Comparison of ENCODE assay signal across 16 cellular contexts in the genomic region with DNA sequence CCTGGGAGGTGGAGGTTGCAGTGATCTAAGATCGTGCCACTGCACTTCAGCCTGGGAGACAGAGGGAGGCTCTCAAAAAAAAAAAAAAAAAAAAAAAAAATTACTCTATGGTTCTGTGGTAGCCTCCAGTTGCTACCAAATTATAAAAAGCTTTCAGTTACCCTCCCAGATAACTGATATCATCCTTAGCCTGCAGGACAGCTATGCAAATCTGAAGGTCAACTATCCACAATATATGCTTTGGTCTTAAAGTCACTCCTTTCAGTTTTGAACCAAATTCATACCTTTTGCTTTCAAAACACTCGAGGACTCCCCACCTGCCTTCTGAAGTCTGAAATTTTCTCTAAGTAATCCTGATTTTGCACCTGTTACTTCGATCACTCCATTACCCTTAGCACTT. TPM values are rescaled to one million over a fixed set of nuclear protein-coding genes. Genes with fewer than 3 reads are reported as not detected.
"Had no signal": no experiment of that assay in that cellular context is flagged by ENCODE, and none has a peak within 500 bp of the region (broad histone marks: within the 10 kb centered on the region; RNA-seq: fewer than 3 reads in every experiment).

No MANE protein-coding gene starts in this region.

- H3K27me3 ChIP-seq: ascending aorta, pancreas had no signal

- H2AFZ ChIP-seq: hepatocyte had no signal

- H3K9me3 ChIP-seq: ascending aorta, esophagus muscularis mucosa, pancreas, sigmoid colon, spleen, upper lobe of left lung had no signal

- H3K27ac ChIP-seq: ascending aorta, esophagus muscularis mucosa, hepatocyte, pancreas, sigmoid colon, spleen, upper lobe of left lung had no signal

- ATAC-seq: pancreas; stimulated activated naive CD8-positive, alpha-beta T cell treated with anti-CD3 and anti-CD28 coated beads, Interleukin-15, amount 100 ng/mL, for 72 hours had no signal

- DNase-seq: activated CD4-positive, CD25-positive, alpha-beta regulatory T cell treated with anti-CD3 and anti-CD28 coated beads, Interleukin-2, amount 50 U/mL, for 72 hours; activated naive CD4-positive, alpha-beta T cell; islet precursor cell; midbrain; pancreas; sigmoid colon; spleen; stimulated activated naive CD8-positive, alpha-beta T cell treated with anti-CD3 and anti-CD28 coated beads, Interleukin-15, amount 100 ng/mL, for 72 hours; upper lobe of left lung had no signal

- H3K4me1 ChIP-seq: ascending aorta, pancreas had no signal

- H3K4me2 ChIP-seq: hepatocyte had no signal

- H3K4me3 ChIP-seq: ascending aorta, esophagus muscularis mucosa, hepatocyte, lung, pancreas, sigmoid colon, spleen, upper lobe of left lung had no signal

- FAIRE-seq: bronchial epithelial cell, colon, pancreas had no signal

- H3K36me3 ChIP-seq: ascending aorta, pancreas, sigmoid colon had no signal

- H3K79me2 ChIP-seq: hepatocyte had no signal

RNA-seq across cellular contexts. Expression of gene MIXL1, which starts 3.1 kb away (rescaled TPM):
- total RNA-seq: ascending aorta, bronchial epithelial cell, esophagus muscularis mucosa, myocyte, pancreas, sigmoid colon had no signal
- polyA plus RNA-seq: pancreas had no signal
